8 cellular contexts compared by ENCODE assay signal in genomic region chr10:43140414-43140813, GRCh38.
DNase-seq lines count a peak whose midpoint lies in the region; ATAC-seq and TF ChIP-seq lines count a peak whose summit lies in the region.

No MANE protein-coding gene starts in this region.

- no peak overlapping the region for H3K4me3 ChIP-seq in HAP-1

- no peaks in the 10 kb centered on the region for H3K36me3 ChIP-seq in HAP-1 (replicated peaks)

- no peaks in the 10 kb centered on the region for H3K9me3 ChIP-seq in HAP-1

- H3K4me3 Mint-ChIP-seq in effector memory CD8-positive, alpha-beta T cell: peak overlapping the region; percentile 93 to 96

- H3K27me3 Mint-ChIP-seq in effector memory CD8-positive, alpha-beta T cell: no peaks in the 10 kb centered on the region

- H3K27ac Mint-ChIP-seq in effector memory CD8-positive, alpha-beta T cell: peak overlapping the region; percentile 94 to 98

- H3K9me3 Mint-ChIP-seq in effector memory CD8-positive, alpha-beta T cell: no peaks in the 10 kb centered on the region

- peak; percentile 37 for ATAC-seq in HG02588 (IDR thresholded peaks at IDR 0.05; ENCODE audit: unreplicated experiment)
- ATAC-seq in effector memory CD8-positive, alpha-beta T cell (replicated peaks): peak; percentile 19
- peak; percentile 53 for ATAC-seq in stimulated activated naive CD8-positive, alpha-beta T cell treated with anti-CD3 and anti-CD28 coated beads, Interleukin-15, Interleukin-2, amounts not matched to agents 100 U/mL and 50 U/mL, for 24 hours

- H3K36me3 Mint-ChIP-seq in effector memory CD8-positive, alpha-beta T cell (ENCODE audit: insufficient read depth): peaks cover 36% of the 10 kb centered on the region

- in situ Hi-C loops in GM13976 (cut with MboI; ENCODE audit: low sequenced_read_pairs, unreplicated experiment): no loop called here
- in situ Hi-C loops in HAP-1 (cut with MboI; ENCODE audit: low sequenced_read_pairs): no loop called here

- peaks cover 51 to 64% of the 10 kb centered on the region in 2 donors for H3K4me1 Mint-ChIP-seq in effector memory CD8-positive, alpha-beta T cell (ENCODE audit: low read depth in 2 of 2)

- DNase-seq in GM13976 (ENCODE audit: low spot score): peak; percentile 69
- peak; percentile 33 for DNase-seq in NAMALWA (ENCODE audit: low spot score)
- no peak for DNase-seq in effector memory CD8-positive, alpha-beta T cell
- DNase-seq in stimulated activated naive CD8-positive, alpha-beta T cell treated with anti-CD3 and anti-CD28 coated beads, Interleukin-15, Interleukin-2, amounts not matched to agents 100 U/mL and 50 U/mL, for 24 hours: no peak
- no peak for DNase-seq in NCI-H1105 treated with DMSO at 0.1 percent for 48 hours (lab: John Stamatoyannopoulos, UW)
- no peak for DNase-seq in HAP-1 (ENCODE audit: low spot score in 2 of 2)
- DNase-seq in NCI-H774 (lab: John Stamatoyannopoulos, UW): no peak

- H3K4me1 ChIP-seq in HAP-1: peaks cover 21% of the 10 kb centered on the region

- no peaks in the 10 kb centered on the region for H3K27me3 ChIP-seq in HAP-1 (ENCODE audit: low read depth)

- no peak for TF ChIP-seq CTCF in GM13976 (IDR thresholded peaks at IDR 0.05; ENCODE audit: borderline replicate concordance, control extremely low read depth, extremely low read depth, insufficient read depth, missing control alignments)

Comparison
In these comparisons a context has a peak if more than half of its experiments do, and no peak if none do; other contexts are left out.
1. DNase-seq: peak in GM13976 (single experiment) and NAMALWA (single experiment); none in effector memory CD8-positive, alpha-beta T cell (0 of 3), stimulated activated naive CD8-positive, alpha-beta T cell treated with anti-CD3 and anti-CD28 coated beads, Interleukin-15, Interleukin-2, amounts not matched to agents 100 U/mL and 50 U/mL, for 24 hours (single experiment), NCI-H1105 treated with DMSO at 0.1 percent for 48 hours (single experiment), HAP-1 (0 of 2) and NCI-H774 (single experiment).
2. Peak in every context shown above with its lines, with median percentiles within 50 percentile points of each other: ATAC-seq.